In the genomic region with DNA sequence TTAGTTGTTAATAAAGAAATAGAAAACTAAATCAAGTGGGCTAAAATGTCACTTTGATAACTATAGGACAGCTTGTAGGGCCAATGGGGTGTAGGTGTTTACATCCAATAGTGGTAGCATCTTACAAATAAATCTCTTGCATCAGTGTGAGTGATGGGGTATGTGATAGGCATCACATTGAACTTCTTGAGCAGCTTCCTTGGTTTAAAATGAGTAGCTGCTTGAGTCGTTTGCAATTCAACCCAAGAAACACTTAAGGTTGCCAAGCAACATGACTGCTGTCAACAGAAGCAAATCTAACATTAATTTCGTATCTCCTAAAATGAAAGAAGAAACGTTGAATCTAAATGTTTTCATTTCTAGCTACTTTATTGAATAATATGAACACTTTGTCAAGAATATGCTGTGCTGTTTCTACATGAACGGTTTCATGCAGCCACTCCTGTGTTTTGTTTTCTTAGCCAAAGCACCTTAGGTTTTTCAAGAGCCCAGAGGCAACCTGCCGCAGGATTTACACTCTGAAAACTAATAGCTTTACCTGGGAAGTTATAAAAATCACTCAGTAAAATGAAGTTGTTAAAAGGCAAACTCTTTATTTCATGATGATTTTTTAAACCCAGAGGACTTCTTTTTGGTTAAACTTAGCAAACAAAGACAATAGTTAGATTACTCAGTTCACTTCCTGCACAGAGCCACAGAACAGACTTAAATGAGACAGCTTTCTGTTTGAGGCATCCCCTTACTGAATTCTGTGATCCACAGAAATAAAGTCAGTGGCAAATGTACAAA, we compare ENCODE assay signal across 10 cellular contexts.
A peak's percentile ranks its signal among the peaks of the same experiment; 100 is the strongest.
DNase-seq lines count a peak whose midpoint lies in the region; ATAC-seq and TF ChIP-seq lines count a peak whose summit lies in the region.
"Had no signal": no experiment of that assay in that cellular context is flagged by ENCODE, and none has a peak within 500 bp of the region (broad histone marks: within the 10 kb centered on the region; RNA-seq: fewer than 3 reads in every experiment).

No MANE protein-coding gene starts in this region.

- intact Hi-C loops in CD8-positive, alpha-beta T cell (cut with DNase I, micrococcal nuclease), result no loop called here

- no peak for TF ChIP-seq CTCF in CD8-positive, alpha-beta T cell (IDR thresholded peaks at IDR 0.05)
- no peak for TF ChIP-seq CTCF in omental fat pad (IDR thresholded peaks at IDR 0.05)

- DNase-seq in CD8-positive, alpha-beta T cell, result no peak
- no peak for DNase-seq in T-helper 2 cell treated with Interferon-gamma antibody and Interleukin-4, amounts not matched to agents 5 μg/mL and 100 μg/mL, for 36 hours (ENCODE audit: low spot score)
- DNase-seq in mucosa of gallbladder (ENCODE audit: low spot score) (no peak), omental fat pad (ENCODE audit: low spot score) (no peak), SJCRH30 (no peak), NCI-H146 (lab: John Stamatoyannopoulos, UW) (no peak)
- DNase-seq: body of pancreas, small intestine had no signal

- H3K9me3 Mint-ChIP-seq in CD8-positive, alpha-beta T cell, result no peaks in the 10 kb centered on the region
- H3K9me3 Mint-ChIP-seq in T-helper 2 cell treated with Interferon-gamma antibody and Interleukin-4, amounts not matched to agents 5 μg/mL and 100 μg/mL, for 36 hours, result no peaks in the 10 kb centered on the region

- no peak overlapping the region for H3K4me3 Mint-ChIP-seq in CD8-positive, alpha-beta T cell
- H3K4me3 Mint-ChIP-seq in T-helper 2 cell treated with Interferon-gamma antibody and Interleukin-4, amounts not matched to agents 5 μg/mL and 100 μg/mL, for 36 hours, result peak overlapping the region; percentile 14

- peaks cover 2% of the 10 kb centered on the region for H3K4me1 Mint-ChIP-seq in CD8-positive, alpha-beta T cell (ENCODE audit: low read depth)
- peaks cover 8% of the 10 kb centered on the region for H3K4me1 Mint-ChIP-seq in T-helper 2 cell treated with Interferon-gamma antibody and Interleukin-4, amounts not matched to agents 5 μg/mL and 100 μg/mL, for 36 hours (ENCODE audit: low read depth)

- H3K27ac Mint-ChIP-seq in CD8-positive, alpha-beta T cell, result peak overlapping the region; percentile 7
- H3K27ac Mint-ChIP-seq in T-helper 2 cell treated with Interferon-gamma antibody and Interleukin-4, amounts not matched to agents 5 μg/mL and 100 μg/mL, for 36 hours, result peak overlapping the region; percentile 80

- H3K27me3 ChIP-seq in CD8-positive, alpha-beta T cell (ENCODE audit: insufficient read depth, low read length), result no peaks in the 10 kb centered on the region
- peaks cover 5% of the 10 kb centered on the region; the same call in 1 of the 2 replicates for H3K27me3 ChIP-seq in SJCRH30
- H3K27me3 ChIP-seq: body of pancreas had no signal

- H3K27me3 Mint-ChIP-seq in CD8-positive, alpha-beta T cell (ENCODE audit: low read depth), result no peaks in the 10 kb centered on the region
- no peaks in the 10 kb centered on the region for H3K27me3 Mint-ChIP-seq in T-helper 2 cell treated with Interferon-gamma antibody and Interleukin-4, amounts not matched to agents 5 μg/mL and 100 μg/mL, for 36 hours (ENCODE audit: low read depth)

- H3K36me3 ChIP-seq in CD8-positive, alpha-beta T cell (ENCODE audit: insufficient read depth, low read length), result no peaks in the 10 kb centered on the region
- no peaks in the 10 kb centered on the region for H3K36me3 ChIP-seq in SJCRH30

- H3K36me3 Mint-ChIP-seq in CD8-positive, alpha-beta T cell, result no peaks in the 10 kb centered on the region
- no peaks in the 10 kb centered on the region for H3K36me3 Mint-ChIP-seq in T-helper 2 cell treated with Interferon-gamma antibody and Interleukin-4, amounts not matched to agents 5 μg/mL and 100 μg/mL, for 36 hours (ENCODE audit: low read depth)

- no peak for ATAC-seq in CD8-positive, alpha-beta T cell
- ATAC-seq in GM19035 (IDR thresholded peaks at IDR 0.05; ENCODE audit: unreplicated experiment), result peak; percentile 78
- ATAC-seq in HG02938 (IDR thresholded peaks at IDR 0.05; ENCODE audit: unreplicated experiment), result peak; percentile 76
- ATAC-seq in omental fat pad (ENCODE audit: low FRiP score), result no peak
- ATAC-seq: body of pancreas had no signal

- H3K4me1 ChIP-seq in CD8-positive, alpha-beta T cell (ENCODE audit: insufficient read depth, low read length), result no peaks in the 10 kb centered on the region
- no peaks in the 10 kb centered on the region for H3K4me1 ChIP-seq in SJCRH30
- H3K4me1 ChIP-seq: body of pancreas had no signal

- CTCF ChIA-PET in CD8-positive, alpha-beta T cell (lab: Charles Lee), result no interaction called here

- POLR2A ChIA-PET in CD8-positive, alpha-beta T cell (lab: Charles Lee), result no interaction called here

- peak overlapping the region; percentile 36 for H3K27ac ChIP-seq in CD8-positive, alpha-beta T cell (ENCODE audit: low read depth, low read length)
- no peak overlapping the region for H3K27ac ChIP-seq in SJCRH30
- H3K27ac ChIP-seq: body of pancreas had no signal

- H3K4me3 ChIP-seq in CD8-positive, alpha-beta T cell (ENCODE audit: low read depth, low read length), result no peak overlapping the region
- no peak overlapping the region for H3K4me3 ChIP-seq in SJCRH30
- H3K4me3 ChIP-seq: body of pancreas had no signal

- H3K9me3 ChIP-seq in CD8-positive, alpha-beta T cell (ENCODE audit: low read length), result no peaks in the 10 kb centered on the region
- no peaks in the 10 kb centered on the region for H3K9me3 ChIP-seq in SJCRH30 (replicated peaks)
- H3K9me3 ChIP-seq: body of pancreas had no signal

Comparison
In these comparisons a context has a peak if more than half of its experiments do, and no peak if none do; other contexts are left out.
1. ATAC-seq: peak in GM19035 (single experiment) and HG02938 (single experiment); none in CD8-positive, alpha-beta T cell (single experiment) and omental fat pad (single experiment).